8 cellular contexts compared by ENCODE assay signal in genomic region chr17:80981062-80981902, GRCh38. TPM values are rescaled to one million over a fixed set of nuclear protein-coding genes. Genes with fewer than 3 reads are reported as not detected.
DNase-seq lines count a peak whose midpoint lies in the region; ATAC-seq, FAIRE-seq and TF ChIP-seq lines count a peak whose summit lies in the region.

No MANE protein-coding gene starts in this region.

- peaks cover 10% of the 10 kb centered on the region for H3K4me1 Mint-ChIP-seq in activated naive CD8-positive, alpha-beta T cell (ENCODE audit: low read depth)

- TF ChIP-seq CTCF in D721Med (IDR thresholded peaks at IDR 0.05; ENCODE audit: insufficient read depth, missing control alignments) (peak; percentile 85), stomach (IDR thresholded peaks at IDR 0.05) (peak in 4 of 7 experiments; percentile 56 to 91 (median 82))

- no peaks in the 10 kb centered on the region for H3K9me3 Mint-ChIP-seq in activated naive CD8-positive, alpha-beta T cell (ENCODE audit: low read depth)

- peaks cover 4% of the 10 kb centered on the region for H3K27me3 Mint-ChIP-seq in activated naive CD8-positive, alpha-beta T cell

- DNase-seq in D721Med (ENCODE audit: insufficient read length, low spot score): peak; percentile 90
- peak; percentile 51 for DNase-seq in NAMALWA (ENCODE audit: low spot score)
- peak; percentile 96 for DNase-seq in iPS-NIHi11 (ENCODE audit: low spot score)
- no peak for DNase-seq in stomach
- no peak for DNase-seq in NOMO-1 (lab: John Stamatoyannopoulos, UW; ENCODE audit: unreplicated experiment in 2 of 2)

- no peaks in the 10 kb centered on the region for H3K9me3 ChIP-seq in stomach

- ATAC-seq in HG02623 (IDR thresholded peaks at IDR 0.05; ENCODE audit: unreplicated experiment) (no peak), HG02642 (IDR thresholded peaks at IDR 0.05; ENCODE audit: poor library complexity, unreplicated experiment) (no peak)

- WGBS in stomach, 5 donors: 5 to 12% (median 8%) methylated on average over 27 to 65 of the region's 65 CpGs

- no peaks in the 10 kb centered on the region for H3K36me3 Mint-ChIP-seq in activated naive CD8-positive, alpha-beta T cell

- no peak overlapping the region for H3K27ac Mint-ChIP-seq in activated naive CD8-positive, alpha-beta T cell

- H3K27ac ChIP-seq in stomach: no peak overlapping the region

- no peak for FAIRE-seq in D721Med (lab: Jason Lieb, UNC)

- TF ChIP-seq EP300 in stomach (IDR thresholded peaks at IDR 0.05): no peak

- no peaks in the 10 kb centered on the region for H3K36me3 ChIP-seq in stomach

- no peak for TF ChIP-seq POLR2A in stomach (IDR thresholded peaks at IDR 0.05)

- H3K4me3 Mint-ChIP-seq in activated naive CD8-positive, alpha-beta T cell: peak overlapping the region; percentile 41

- H3K4me3 ChIP-seq in stomach: peak overlapping the region in 3 of 4 donors; percentile 29 to 33 (median 30)

- intact Hi-C loops in stomach (cut with DNase I; ENCODE audit: low total_unique reads): loop anchor here (5.0 kb wide), 1 partner anchor 554 kb away; no protein-coding TSS in a partner anchor

- peaks cover 7 to 21% (median 13%) of the 10 kb centered on the region in 4 donors for H3K4me1 ChIP-seq in stomach

- H3K27me3 ChIP-seq in stomach: peaks cover 0 to 37% (median 25%) of the 10 kb centered on the region in 3 donors

RNA-seq across cellular contexts. Expression of gene CHMP6, which starts 10.4 kb away (rescaled TPM):
- total RNA-seq in stomach: 100 to 1,000 TPM in 1 of 5 donors, 10 to 100 TPM in 3, 1 to 10 TPM in 1; 5.4 to 117 (median 12.9) TPM
- polyA plus RNA-seq in stomach: 10 to 100 TPM; 23.6 to 30.5 (median 25.4) TPM

RNA-seq across cellular contexts. Expression of gene BAIAP2, which starts 53.7 kb away (rescaled TPM):
- 100 to 1,000 TPM in 2 of 5 donors, 10 to 100 TPM in 3; 21.1 to 263 (median 96.9) TPM for total RNA-seq in stomach
- 10 to 100 TPM; 37.5 to 66.1 (median 46.6) TPM for polyA plus RNA-seq in stomach

Comparison
In these comparisons a context has a peak if more than half of its experiments do, and no peak if none do; other contexts are left out.
1. DNase-seq: peak in D721Med (single experiment), NAMALWA (single experiment) and iPS-NIHi11 (single experiment); none in stomach (single experiment) and NOMO-1 (0 of 2).